ENCODE assay signal across 12 cellular contexts in the genomic region with DNA sequence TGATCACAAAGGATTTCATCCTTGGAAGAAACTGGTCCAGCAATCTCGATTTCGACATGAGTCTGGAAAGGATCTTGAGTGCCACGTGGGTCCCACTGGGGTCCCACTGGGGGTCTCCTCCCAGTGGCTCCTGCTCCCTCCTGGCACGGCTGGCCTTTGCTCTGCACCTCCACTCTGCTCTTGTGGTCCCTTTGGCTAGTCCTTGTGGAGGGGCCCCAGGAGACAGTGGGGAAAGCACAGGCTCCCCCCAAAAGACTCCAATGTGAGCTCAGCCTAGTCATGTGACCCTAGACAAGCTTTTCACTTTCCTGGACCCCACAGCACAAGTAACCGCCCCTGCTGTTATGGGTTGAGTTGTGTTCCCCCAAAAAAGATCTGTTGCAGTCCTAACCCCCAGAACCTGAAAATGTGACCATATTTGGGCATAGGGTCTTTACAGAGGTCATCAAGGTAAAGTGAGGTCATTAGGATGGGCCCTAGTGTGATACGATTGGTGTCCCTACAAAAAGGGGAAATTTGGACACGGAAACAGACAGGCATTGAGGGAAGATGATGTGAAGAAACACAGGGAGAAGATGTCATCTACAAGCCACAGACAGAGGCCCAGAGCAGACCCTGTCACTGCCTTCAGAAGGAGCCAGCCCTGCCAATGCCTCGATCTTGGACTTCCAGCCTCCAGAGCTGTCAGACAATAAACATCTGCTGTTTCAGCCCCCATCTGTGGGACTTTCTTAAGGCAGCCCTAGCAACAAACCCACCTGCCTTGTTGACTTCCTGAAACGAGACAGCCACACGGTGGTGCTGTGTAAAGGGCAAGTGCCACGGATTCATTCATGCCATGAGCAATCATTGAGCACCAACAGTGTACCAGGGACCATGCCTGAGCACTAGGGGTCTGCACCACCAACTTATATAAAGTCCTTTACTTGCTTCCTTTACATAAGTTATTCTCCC. TPM values are rescaled to one million over a fixed set of nuclear protein-coding genes. Genes with fewer than 3 reads are reported as not detected.
DNase-seq lines count a peak whose midpoint lies in the region; ATAC-seq lines count a peak whose summit lies in the region.
"Had no signal": no experiment of that assay in that cellular context is flagged by ENCODE, and none has a peak within 500 bp of the region (broad histone marks: within the 10 kb centered on the region; RNA-seq: fewer than 3 reads in every experiment).

No MANE protein-coding gene starts in this region.

- peaks cover 5 to 23% (median 21%) of the 10 kb centered on the region in 4 donors for H3K4me1 Mint-ChIP-seq in naive thymus-derived CD8-positive, alpha-beta T cell

- in situ Hi-C loops in KBM-7 (cut with MboI; ENCODE audit: low pct_unique_long_range_greater_than_20kb, low sequenced_read_pairs) = no loop called here

- peak overlapping the region; percentile 63 to 65 for H3K27ac Mint-ChIP-seq in activated naive CD4-positive, alpha-beta T cell treated with anti-CD3 and anti-CD28 coated beads, Interleukin-2, amount 50 U/mL, for 72 hours
- peak overlapping the region in 9 of 10 donors; percentile 10 to 87 (median 66) for H3K27ac Mint-ChIP-seq in naive thymus-derived CD8-positive, alpha-beta T cell

- peaks cover 0 to 18% of the 10 kb centered on the region in 2 donors for H3K9me3 Mint-ChIP-seq in activated naive CD4-positive, alpha-beta T cell treated with anti-CD3 and anti-CD28 coated beads, Interleukin-2, amount 50 U/mL, for 72 hours
- H3K9me3 Mint-ChIP-seq in naive thymus-derived CD8-positive, alpha-beta T cell = peaks cover 0 to 26% (median 14%) of the 10 kb centered on the region in 9 donors

- intact Hi-C loops in cardiac septum (cut with DNase I) = no loop called here

- H3K36me3 Mint-ChIP-seq in activated naive CD4-positive, alpha-beta T cell treated with anti-CD3 and anti-CD28 coated beads, Interleukin-2, amount 50 U/mL, for 72 hours = peaks cover 13 to 30% of the 10 kb centered on the region in 2 donors
- H3K36me3 Mint-ChIP-seq in naive thymus-derived CD8-positive, alpha-beta T cell = peaks cover 0 to 16% (median 11%) of the 10 kb centered on the region in 3 donors

- no peak overlapping the region for H3K4me3 Mint-ChIP-seq in naive thymus-derived CD8-positive, alpha-beta T cell

- peak; percentile 67 to 83 for ATAC-seq in activated naive CD4-positive, alpha-beta T cell treated with anti-CD3 and anti-CD28 coated beads, Interleukin-2, amount 50 U/mL, for 72 hours
- peak; percentile 53 to 70 for ATAC-seq in naive thymus-derived CD8-positive, alpha-beta T cell
- no peak for ATAC-seq in left lobe of liver
- ATAC-seq: heart left ventricle had no signal

- DNase-seq in NCI-H748 (lab: John Stamatoyannopoulos, UW; ENCODE audit: unreplicated experiment) = peak; percentile 23
- no peak for DNase-seq in NCI-H748 treated with DMSO at 0.1 percent for 48 hours (lab: John Stamatoyannopoulos, UW)
- DNase-seq in KBM-7 = peak; percentile 38
- peak in 1 of 2 donors; percentile 24 for DNase-seq in activated naive CD4-positive, alpha-beta T cell treated with anti-CD3 and anti-CD28 coated beads, Interleukin-2, amount 50 U/mL, for 72 hours (ENCODE audit: low spot score in 2 of 2)
- peak in 3 of 10 donors; percentile 14 to 29 (median 28) for DNase-seq in naive thymus-derived CD8-positive, alpha-beta T cell
- DNase-seq in left lobe of liver (ENCODE audit: low spot score) = no peak
- DNase-seq in cardiac septum (ENCODE audit: low spot score) = no peak
- DNase-seq in NCI-H2081 (lab: John Stamatoyannopoulos, UW) = no peak
- DNase-seq: activated CD8-positive, alpha-beta memory T cell treated with anti-CD3 and anti-CD28 coated beads for 24 hours; heart left ventricle; NCI-H1436; Right ventricle myocardium superior had no signal

- POLR2A ChIA-PET in naive thymus-derived CD8-positive, alpha-beta T cell (lab: Charles Lee) = interaction anchor here (1.0 to 2.6 kb wide), 2 partner anchors 19 to 31 kb away, joined by 3 to 7 read pairs; no protein-coding TSS in a partner anchor

- peaks cover 0 to 2% (median 0%) of the 10 kb centered on the region in 5 donors for H3K27me3 Mint-ChIP-seq in naive thymus-derived CD8-positive, alpha-beta T cell

RNA-seq across cellular contexts. Expression of a gene that starts 23.8 kb away (rescaled TPM):
- 100 to 1,000 TPM; 282 to 355 TPM for total RNA-seq in activated naive CD4-positive, alpha-beta T cell treated with anti-CD3 and anti-CD28 coated beads, Interleukin-2, amount 50 U/mL, for 72 hours
- total RNA-seq in naive thymus-derived CD8-positive, alpha-beta T cell = 100 to 1,000 TPM; 411 to 418 TPM
- polyA plus RNA-seq in naive thymus-derived CD8-positive, alpha-beta T cell = 100 to 1,000 TPM; 143 to 237 (median 172) TPM
- total RNA-seq in left lobe of liver (60.8 TPM), cardiac septum (202 TPM)

Comparison
In these comparisons a context has a peak if more than half of its experiments do, and no peak if none do; other contexts are left out.
1. DNase-seq: peak in NCI-H748 (single experiment) and KBM-7 (single experiment); none in NCI-H748 treated with DMSO at 0.1 percent for 48 hours (single experiment), left lobe of liver (single experiment), cardiac septum (single experiment) and NCI-H2081 (0 of 2).